10 cellular contexts compared by ENCODE assay signal in the genomic region with DNA sequence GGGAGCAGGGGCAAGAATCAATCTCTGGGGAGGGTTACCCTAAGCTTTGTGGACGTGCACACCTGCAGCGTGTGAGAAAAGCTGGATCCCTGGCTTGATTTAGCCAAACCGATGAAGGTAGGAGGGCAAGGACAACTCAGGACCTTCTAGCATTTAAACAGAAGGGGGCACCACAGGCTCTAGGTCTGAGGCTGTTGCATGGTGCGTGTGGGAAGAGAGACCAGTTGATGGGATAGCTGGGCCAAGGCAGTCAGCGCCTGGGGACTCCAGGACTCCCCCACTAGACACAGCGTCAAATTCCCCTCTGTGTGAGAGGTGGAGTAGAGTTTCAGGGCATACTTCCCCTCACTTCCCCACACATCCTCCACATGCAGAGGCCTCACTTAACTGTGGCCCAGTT. TPM values are rescaled to one million over a fixed set of nuclear protein-coding genes. Genes with fewer than 3 reads are reported as not detected.
DNase-seq lines count a peak whose midpoint lies in the region; ATAC-seq and TF ChIP-seq lines count a peak whose summit lies in the region.
"Had no signal": no experiment of that assay in that cellular context is flagged by ENCODE, and none has a peak within 500 bp of the region (broad histone marks: within the 10 kb centered on the region; RNA-seq: fewer than 3 reads in every experiment).

No MANE protein-coding gene starts in this region.

- H3K36me3 ChIP-seq in HUES48 (ENCODE audit: control insufficient read depth, insufficient read depth, low read length) = peaks cover 29% of the 10 kb centered on the region
- no peaks in the 10 kb centered on the region for H3K36me3 ChIP-seq in brain microvascular endothelial cell (replicated peaks)
- no peaks in the 10 kb centered on the region for H3K36me3 ChIP-seq in mucosa of descending colon (ENCODE audit: low read depth)

- TF ChIP-seq CTCF in GM10266 (IDR thresholded peaks at IDR 0.05; ENCODE audit: control insufficient read depth, insufficient read depth, low read depth, missing control alignments) (no peak), brain microvascular endothelial cell (IDR thresholded peaks at IDR 0.05; ENCODE audit: low read depth, low read length, missing control alignments) (peak; percentile 23), mucosa of descending colon (IDR thresholded peaks at IDR 0.05) (no peak)

- no peak overlapping the region for H3K27ac Mint-ChIP-seq in activated naive CD8-positive, alpha-beta T cell treated with anti-CD3 and anti-CD28 coated beads, Interleukin-2, amount 50 U/mL, for 24 hours

- intact Hi-C loops in mucosa of descending colon (cut with DNase I, micrococcal nuclease) = no loop called here

- H3K27me3 Mint-ChIP-seq in activated naive CD8-positive, alpha-beta T cell treated with anti-CD3 and anti-CD28 coated beads, Interleukin-2, amount 50 U/mL, for 24 hours = peaks cover 17% of the 10 kb centered on the region

- H3K27me3 ChIP-seq in HUES48 (ENCODE audit: control insufficient read depth, insufficient read depth, low read length) (peaks cover 20% of the 10 kb centered on the region), brain microvascular endothelial cell (replicated peaks) (no peaks in the 10 kb centered on the region)

- H3K9me3 ChIP-seq in HUES48 (ENCODE audit: control insufficient read depth, insufficient read depth, low read length) (peaks cover 44% of the 10 kb centered on the region), mucosa of descending colon (no peaks in the 10 kb centered on the region)

- ATAC-seq in mucosa of descending colon = peak; percentile 10
- no peak for ATAC-seq in activated naive CD8-positive, alpha-beta T cell treated with anti-CD3 and anti-CD28 coated beads, Interleukin-2, amount 50 U/mL, for 24 hours
- ATAC-seq in GM19328 (IDR thresholded peaks at IDR 0.05; ENCODE audit: unreplicated experiment) = no peak

- in situ Hi-C loops in brain microvascular endothelial cell (cut with HindIII; ENCODE audit: low pct_ligation_motif_present, low sequenced_read_pairs) = no loop called here

- H3K9ac ChIP-seq in HUES48 (ENCODE audit: low read depth, low read length) = no peak overlapping the region

- DNase-seq in GM10266 (ENCODE audit: extremely low spot score) (peak; percentile 24), brain microvascular endothelial cell (no peak), mucosa of descending colon (no peak), NOMO-1 treated with dmso at 0.1 percent for 144 hours (lab: John Stamatoyannopoulos, UW; ENCODE audit: unreplicated experiment) (no peak)
- DNase-seq in activated CD8-positive, alpha-beta memory T cell treated with anti-CD3 and anti-CD28 coated beads for 24 hours = no peak
- DNase-seq in activated naive CD8-positive, alpha-beta T cell treated with anti-CD3 and anti-CD28 coated beads, Interleukin-2, amount 50 U/mL, for 24 hours = no peak
- DNase-seq: activated T-cell treated with anti-CD3 and anti-CD28 coated beads for 4 hours had no signal

- no peaks in the 10 kb centered on the region for H3K9me3 Mint-ChIP-seq in activated naive CD8-positive, alpha-beta T cell treated with anti-CD3 and anti-CD28 coated beads, Interleukin-2, amount 50 U/mL, for 24 hours
- H3K9me3 Mint-ChIP-seq: neural crest cell had no signal

- peak overlapping the region; percentile 70 for H3K27ac ChIP-seq in HUES48 (ENCODE audit: low read depth, low read length)
- no peak overlapping the region for H3K27ac ChIP-seq in brain microvascular endothelial cell

- no peaks in the 10 kb centered on the region for H3K36me3 Mint-ChIP-seq in activated naive CD8-positive, alpha-beta T cell treated with anti-CD3 and anti-CD28 coated beads, Interleukin-2, amount 50 U/mL, for 24 hours (ENCODE audit: low read depth)

- H3K4me3 Mint-ChIP-seq in activated naive CD8-positive, alpha-beta T cell treated with anti-CD3 and anti-CD28 coated beads, Interleukin-2, amount 50 U/mL, for 24 hours = no peak overlapping the region
- H3K4me3 Mint-ChIP-seq: neural crest cell had no signal

- H3K4me1 ChIP-seq in HUES48 (ENCODE audit: control insufficient read depth, insufficient read depth, low read length) = peaks cover 21% of the 10 kb centered on the region
- H3K4me1 ChIP-seq in mucosa of descending colon (ENCODE audit: low read depth) = no peaks in the 10 kb centered on the region

- no peaks in the 10 kb centered on the region for H3K4me1 Mint-ChIP-seq in activated naive CD8-positive, alpha-beta T cell treated with anti-CD3 and anti-CD28 coated beads, Interleukin-2, amount 50 U/mL, for 24 hours
- H3K4me1 Mint-ChIP-seq: neural crest cell had no signal

- H3K4me3 ChIP-seq in HUES48 (ENCODE audit: low read depth, low read length) = peak overlapping the region; percentile 2; the same call in 1 of the 2 replicates
- H3K4me3 ChIP-seq in brain microvascular endothelial cell (ENCODE audit: low read depth, low read length) = no peak overlapping the region
- H3K4me3 ChIP-seq in mucosa of descending colon = no peak overlapping the region

RNA-seq across cellular contexts. Expression of gene GABRQ, which starts 4.3 kb away (rescaled TPM):
- under 1 TPM in 1 of 3 donors, not detected in 2; 0.32 TPM for total RNA-seq in mucosa of descending colon

RNA-seq across cellular contexts. Expression of gene MAGEA3, which starts 56.6 kb away (rescaled TPM):
- total RNA-seq in mucosa of descending colon = not detected
- total RNA-seq: neural crest cell had no signal
